ENCODE assay signal across 19 cellular contexts in genomic region chr3:58534592-58535494, GRCh38. TPM values are rescaled to one million over a fixed set of nuclear protein-coding genes. Genes with fewer than 3 reads are reported as not detected.
"Had no signal": no experiment of that assay in that cellular context is flagged by ENCODE, and none has a peak within 500 bp of the region (broad histone marks: within the 10 kb centered on the region; RNA-seq: fewer than 3 reads in every experiment).

No MANE protein-coding gene starts in this region.

- H3K27ac Mint-ChIP-seq: activated CD8-positive, alpha-beta T cell treated with anti-CD3 and anti-CD28 coated beads for 36 hours; activated naive CD4-positive, alpha-beta T cell treated with anti-CD3 and anti-CD28 coated beads for 36 hours; activated T-helper 17 cell treated with anti-CD3 and anti-CD28 coated beads, Interleukin-2, amount 50 U/mL, for 72 hours had no signal

- H3K27me3 ChIP-seq: body of pancreas, dorsolateral prefrontal cortex, foreskin keratinocyte, tibial nerve had no signal

- DNase-seq: activated CD4-positive, alpha-beta T cell treated with anti-CD3 and anti-CD28 coated beads for 48 hours; activated CD4-positive, CD25-positive, alpha-beta regulatory T cell; activated CD8-positive, alpha-beta T cell treated with anti-CD3 and anti-CD28 coated beads for 36 hours; activated naive CD4-positive, alpha-beta T cell treated with anti-CD3 and anti-CD28 coated beads for 36 hours; activated T-cell treated with anti-CD3 and anti-CD28 coated beads, Interleukin-2, amount 50 U/mL, for 1 hour; dorsolateral prefrontal cortex; foreskin keratinocyte; left ventricle myocardium inferior; occipital lobe; stimulated activated CD4-positive, alpha-beta T cell treated with anti-CD3 and anti-CD28 coated beads, Interleukin-2, amount 100 ng/mL, for 24 hours; stimulated activated naive CD4-positive, alpha-beta T cell treated with Interleukin-2 at 50 U/mL for 16 hours; T-helper 1 cell; T-helper 9 cell had no signal

- H3K9me3 ChIP-seq: body of pancreas, left ventricle myocardium inferior, tibial nerve had no signal

- H3K4me3 Mint-ChIP-seq: activated CD8-positive, alpha-beta T cell treated with anti-CD3 and anti-CD28 coated beads for 36 hours; activated naive CD4-positive, alpha-beta T cell treated with anti-CD3 and anti-CD28 coated beads for 36 hours; activated T-helper 17 cell treated with anti-CD3 and anti-CD28 coated beads, Interleukin-2, amount 50 U/mL, for 72 hours had no signal

- H3K9me3 Mint-ChIP-seq: activated CD8-positive, alpha-beta T cell treated with anti-CD3 and anti-CD28 coated beads for 36 hours; activated naive CD4-positive, alpha-beta T cell treated with anti-CD3 and anti-CD28 coated beads for 36 hours; activated T-helper 17 cell treated with anti-CD3 and anti-CD28 coated beads, Interleukin-2, amount 50 U/mL, for 72 hours; nephron had no signal

- H3K4me3 ChIP-seq: body of pancreas, dorsolateral prefrontal cortex, tibial nerve had no signal

- ATAC-seq: activated CD8-positive, alpha-beta T cell treated with anti-CD3 and anti-CD28 coated beads for 36 hours; activated T-helper 17 cell treated with anti-CD3 and anti-CD28 coated beads, Interleukin-2, amount 50 U/mL, for 72 hours; foreskin keratinocyte had no signal

- H3K27me3 Mint-ChIP-seq: activated CD8-positive, alpha-beta T cell treated with anti-CD3 and anti-CD28 coated beads for 36 hours; activated T-helper 17 cell treated with anti-CD3 and anti-CD28 coated beads, Interleukin-2, amount 50 U/mL, for 72 hours; progenitor cell of endocrine pancreas had no signal

- H3K4me1 ChIP-seq: foreskin keratinocyte had no signal

- H3K27ac ChIP-seq: epithelial cell of prostate, foreskin keratinocyte had no signal

RNA-seq across cellular contexts. Expression of gene ACOX2, which starts 2.1 kb away (rescaled TPM):
- total RNA-seq: activated CD8-positive, alpha-beta T cell treated with anti-CD3 and anti-CD28 coated beads for 36 hours; activated naive CD4-positive, alpha-beta T cell treated with anti-CD3 and anti-CD28 coated beads for 36 hours; activated T-helper 17 cell treated with anti-CD3 and anti-CD28 coated beads, Interleukin-2, amount 50 U/mL, for 72 hours had no signal

RNA-seq across cellular contexts. Expression of gene FAM107A, which starts 42.3 kb away (rescaled TPM):
- total RNA-seq: activated CD8-positive, alpha-beta T cell treated with anti-CD3 and anti-CD28 coated beads for 36 hours; activated naive CD4-positive, alpha-beta T cell treated with anti-CD3 and anti-CD28 coated beads for 36 hours; activated T-helper 17 cell treated with anti-CD3 and anti-CD28 coated beads, Interleukin-2, amount 50 U/mL, for 72 hours; foreskin keratinocyte; progenitor cell of endocrine pancreas had no signal
- polyA plus RNA-seq: foreskin keratinocyte had no signal
